26 cellular contexts compared by ENCODE assay signal in the genomic region with DNA sequence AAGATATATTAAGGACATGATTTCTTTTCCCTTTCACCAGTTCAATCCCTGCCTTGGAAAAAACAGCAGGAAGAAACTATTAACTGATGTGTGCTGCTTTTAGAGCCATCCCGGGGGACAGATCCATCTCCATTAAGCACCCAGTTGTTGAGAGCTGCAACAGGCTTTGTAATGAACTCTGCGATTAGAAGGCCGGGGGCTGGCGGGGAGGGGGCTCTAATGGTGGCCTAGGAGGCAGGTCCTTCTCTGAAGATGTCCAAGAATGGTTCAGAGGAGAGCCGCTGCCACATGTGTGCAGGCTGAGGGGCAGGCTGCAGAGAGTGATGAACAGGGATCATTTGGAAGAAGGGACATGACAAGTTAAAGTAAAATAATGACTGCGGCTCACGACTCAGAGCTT.
"Had no signal": no experiment of that assay in that cellular context is flagged by ENCODE, and none has a peak within 500 bp of the region (broad histone marks: within the 10 kb centered on the region; RNA-seq: fewer than 3 reads in every experiment).

No MANE protein-coding gene starts in this region.

- H3K27ac ChIP-seq: colonic mucosa, esophagus muscularis mucosa, foreskin keratinocyte, gastroesophageal sphincter, heart right ventricle, lower lobe of right lung, neural progenitor cell, prostate gland, right atrium auricular region, suprapubic skin, transverse colon, vagina had no signal

- H3K36me3 ChIP-seq: colonic mucosa, esophagus muscularis mucosa, gastroesophageal sphincter, heart right ventricle, lower lobe of right lung, prostate gland, right atrium auricular region, suprapubic skin, transverse colon, vagina had no signal

- DNase-seq: colonic mucosa; effector CD8-positive, alpha-beta T cell; foreskin keratinocyte; heart right ventricle; hippocampal formation; kidney glomerular epithelial cell; left colon; left ventricle myocardium superior; lower lobe of right lung; naive thymus-derived CD8-positive, alpha-beta T cell; stimulated activated CD4-positive, alpha-beta T cell treated with anti-CD3 and anti-CD28 coated beads, Interleukin-12 subunit alpha, Interleukin-12 subunit beta, amount 100 ng/mL, for 4 hours; stimulated activated CD4-positive, alpha-beta T cell treated with anti-CD3 and anti-CD28 coated beads, Interleukin-1b, Interleukin-23, amount 100 ng/mL, for 48 hours; stimulated activated CD4-positive, alpha-beta T cell treated with anti-CD3 and anti-CD28 coated beads, Interleukin-4, amount 100 ng/mL, for 1 hour; stimulated activated CD8-positive, alpha-beta memory T cell treated with anti-CD3 and anti-CD28 coated beads, Interleukin-4, amount 100 ng/mL, for 48 hours; stimulated activated naive CD4-positive, alpha-beta T cell; stimulated activated naive CD8-positive, alpha-beta T cell treated with anti-CD3 and anti-CD28 coated beads, Interleukin-15, amount 100 ng/mL, for 72 hours; transverse colon had no signal

- H3K4me1 ChIP-seq: colonic mucosa, esophagus muscularis mucosa, foreskin keratinocyte, gastroesophageal sphincter, heart right ventricle, lower lobe of right lung, neural progenitor cell, prostate gland, right atrium auricular region, suprapubic skin, transverse colon, vagina had no signal

- H3K9me3 ChIP-seq: colonic mucosa, lower lobe of right lung, prostate gland, suprapubic skin, vagina had no signal

- H3K9me3 Mint-ChIP-seq: dendritic cell treated with granulocyte-macrophage colony-stimulating factor and Interleukin-4, amounts not matched to agents 40 ng/mL and 50 ng/mL, for 4 days; neural progenitor cell; stimulated activated naive CD8-positive, alpha-beta T cell treated with anti-CD3 and anti-CD28 coated beads, Interleukin-15, amount 100 ng/mL, for 72 hours had no signal

- H3K4me1 Mint-ChIP-seq: naive thymus-derived CD8-positive, alpha-beta T cell; neural progenitor cell; stimulated activated naive CD8-positive, alpha-beta T cell treated with anti-CD3 and anti-CD28 coated beads, Interleukin-15, amount 100 ng/mL, for 72 hours had no signal

- H3K4me3 Mint-ChIP-seq: dendritic cell treated with granulocyte-macrophage colony-stimulating factor and Interleukin-4, amounts not matched to agents 40 ng/mL and 50 ng/mL, for 4 days; naive thymus-derived CD8-positive, alpha-beta T cell; neural progenitor cell; stimulated activated naive CD8-positive, alpha-beta T cell treated with anti-CD3 and anti-CD28 coated beads, Interleukin-15, amount 100 ng/mL, for 72 hours had no signal

- H3K4me3 ChIP-seq: colonic mucosa, esophagus muscularis mucosa, gastroesophageal sphincter, heart right ventricle, lower lobe of right lung, neural progenitor cell, prostate gland, right atrium auricular region, smooth muscle cell, suprapubic skin, transverse colon, vagina had no signal

- H3K9ac ChIP-seq: neural progenitor cell had no signal

- H3K27ac Mint-ChIP-seq: dendritic cell treated with granulocyte-macrophage colony-stimulating factor and Interleukin-4, amounts not matched to agents 40 ng/mL and 50 ng/mL, for 4 days; neural progenitor cell; stimulated activated naive CD8-positive, alpha-beta T cell treated with anti-CD3 and anti-CD28 coated beads, Interleukin-15, amount 100 ng/mL, for 72 hours had no signal

- H3K36me3 Mint-ChIP-seq: neural progenitor cell had no signal

- H3K27me3 ChIP-seq: colonic mucosa, esophagus muscularis mucosa, foreskin keratinocyte, gastroesophageal sphincter, heart right ventricle, neural progenitor cell, right atrium auricular region, transverse colon, vagina had no signal
